ENCODE assay signal across 8 cellular contexts in the genomic region with DNA sequence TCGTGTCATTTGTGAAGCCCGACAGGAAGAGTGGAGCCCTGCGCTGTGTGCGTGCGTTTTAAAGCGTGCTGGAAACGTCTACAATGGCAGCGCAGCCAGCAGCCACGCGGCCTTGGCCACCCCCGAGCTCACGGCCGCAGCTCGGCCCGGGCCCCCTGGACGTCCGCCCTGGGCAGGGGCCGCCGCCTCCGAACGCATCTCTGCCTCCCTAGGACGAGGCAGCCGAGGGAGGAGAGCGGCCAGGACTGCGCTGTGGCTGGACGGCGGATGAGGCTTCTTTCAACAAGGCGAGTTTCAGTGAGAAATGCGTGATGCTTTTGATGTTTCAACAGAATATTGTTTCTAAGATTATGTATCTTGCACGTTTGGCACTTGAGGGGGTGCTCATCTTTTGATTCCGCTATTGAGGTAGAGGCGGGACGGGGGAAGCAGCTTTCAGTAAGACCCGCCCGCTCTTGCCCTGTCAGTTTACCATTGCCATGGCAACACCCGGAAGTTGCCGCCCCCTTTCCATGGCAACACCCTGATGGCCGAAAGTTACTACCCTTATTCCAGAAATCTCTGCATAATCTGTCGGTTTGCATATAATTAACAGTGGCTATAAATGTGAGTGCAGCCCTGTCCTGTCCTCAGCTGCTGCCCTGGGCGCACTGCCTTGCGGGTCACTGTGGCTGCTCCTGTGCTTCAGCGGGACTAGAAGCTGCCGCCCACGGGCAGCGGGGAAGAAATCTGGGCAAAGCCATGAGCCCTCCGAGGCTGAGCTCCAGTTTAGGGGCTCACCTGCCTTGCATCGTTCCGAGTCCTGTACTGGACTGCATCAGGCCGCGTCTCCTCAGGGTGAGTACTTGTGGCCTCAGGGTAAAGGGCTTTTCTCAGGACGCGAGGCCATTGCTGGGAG. TPM values are rescaled to one million over a fixed set of nuclear protein-coding genes. Genes with fewer than 3 reads are reported as not detected.
DNase-seq lines count a peak whose midpoint lies in the region; ATAC-seq and TF ChIP-seq lines count a peak whose summit lies in the region.

No MANE protein-coding gene starts in this region.

- H3K27me3 ChIP-seq in foreskin keratinocyte, result no peaks in the 10 kb centered on the region

- DNase-seq in CD14-positive monocyte (ENCODE audit: low spot score) (peak; percentile 83), RPMI8226 (peak; percentile 90), foreskin keratinocyte (peak; percentile 48 to 64), nucleus accumbens (lab: John Stamatoyannopoulos, UW) (peak in 55 of 56 donors; percentile 23 to 93 (median 78)), substantia nigra (lab: John Stamatoyannopoulos, UW) (peak; percentile 16 to 91 (median 75))
- DNase-seq in activated gamma-delta T cell treated with anti-CD3 and anti-CD28 coated beads, Interleukin-2, amount 50 U/mL, for 16 hours (ENCODE audit: low read depth), result peak; percentile 51

- peaks cover 11 to 18% (median 12%) of the 10 kb centered on the region in 3 donors for H3K27me3 Mint-ChIP-seq in CD14-positive monocyte (ENCODE audit: low read depth in 3 of 3)

- peaks cover 10% of the 10 kb centered on the region for H3K4me1 ChIP-seq in foreskin keratinocyte

- peaks cover 26% of the 10 kb centered on the region for H3K4me1 Mint-ChIP-seq in CD14-positive monocyte

- ATAC-seq in GM19397 (IDR thresholded peaks at IDR 0.05; ENCODE audit: unreplicated experiment), result peak; percentile 86
- peak; percentile 85 for ATAC-seq in HG03571 (IDR thresholded peaks at IDR 0.05; ENCODE audit: unreplicated experiment)
- ATAC-seq in foreskin keratinocyte, result peak; percentile 87

- no peak overlapping the region for H3K27ac ChIP-seq in foreskin keratinocyte
- H3K27ac ChIP-seq in substantia nigra (ENCODE audit: low read depth, low read length, poor library complexity, severe bottlenecking), result peak overlapping the region; percentile 76

- intact Hi-C loops in CD14-positive monocyte (cut with micrococcal nuclease), result loop anchor here (5.0 kb wide), 3 partner anchors 35 to 115 kb away; a partner anchor contains a TSS

- H3K4me3 Mint-ChIP-seq in CD14-positive monocyte, result peak overlapping the region; percentile 85 to 93

- TF ChIP-seq CTCF in CD14-positive monocyte (IDR thresholded peaks at IDR 0.05), result no peak
- no peak for TF ChIP-seq CTCF in foreskin keratinocyte (conservative IDR thresholded peaks at IDR 0.05)

- peak overlapping the region in 6 of 7 donors; percentile 72 to 89 (median 86) for H3K27ac Mint-ChIP-seq in CD14-positive monocyte

- peaks cover 0 to 2% (median 0%) of the 10 kb centered on the region in 7 donors for H3K9me3 Mint-ChIP-seq in CD14-positive monocyte

- peaks cover 0 to 2% of the 10 kb centered on the region in 2 donors for H3K36me3 Mint-ChIP-seq in CD14-positive monocyte

RNA-seq across cellular contexts. Expression of a gene that starts 38.6 kb away (rescaled TPM):
- polyA plus RNA-seq in CD14-positive monocyte (1 to 10 TPM; 3.0 to 3.6 TPM), foreskin keratinocyte (5.7 and 7.0 TPM in 2 replicates)
- 23.6 and 23.9 TPM in 2 replicates for total RNA-seq in foreskin keratinocyte
